ENCODE assay signal across 9 cellular contexts in the genomic region with DNA sequence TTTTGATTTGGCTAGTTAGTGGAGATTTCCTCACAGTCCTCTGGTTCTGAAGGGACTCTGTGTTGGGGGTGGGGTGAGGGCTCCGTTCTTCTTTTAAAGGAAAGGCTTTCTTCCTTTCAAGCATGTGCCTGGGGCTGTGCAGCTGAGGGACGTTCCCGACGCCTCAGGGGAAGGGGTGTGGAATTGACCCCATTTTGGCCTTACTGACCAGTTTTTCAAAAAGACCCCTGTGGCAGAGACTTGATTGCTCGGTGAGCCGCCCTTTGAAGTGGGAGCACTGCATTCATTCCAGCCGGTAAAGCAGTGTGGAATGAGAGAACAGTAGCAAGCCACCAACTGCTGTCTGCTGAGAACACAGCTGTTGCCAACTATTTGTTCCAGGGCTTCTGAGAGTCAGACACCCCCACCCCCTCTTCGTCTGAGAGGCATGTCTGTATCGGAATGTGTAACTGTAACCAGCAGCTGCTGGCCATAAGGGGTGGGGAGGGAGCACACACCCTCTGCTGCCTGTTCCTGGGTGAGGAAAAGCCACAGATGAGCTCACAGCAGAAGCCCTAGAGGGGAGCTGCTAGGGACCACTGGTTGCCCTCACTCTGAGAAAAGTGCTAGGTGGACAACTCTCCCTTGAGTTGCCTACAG. TPM values are rescaled to one million over a fixed set of nuclear protein-coding genes. Genes with fewer than 3 reads are reported as not detected.
DNase-seq lines count a peak whose midpoint lies in the region; ATAC-seq, FAIRE-seq and TF ChIP-seq lines count a peak whose summit lies in the region.
"Had no signal": no experiment of that assay in that cellular context is flagged by ENCODE, and none has a peak within 500 bp of the region (broad histone marks: within the 10 kb centered on the region; RNA-seq: fewer than 3 reads in every experiment).

No MANE protein-coding gene starts in this region.

- peak; percentile 17 to 66; a peak in 4 of 6 replicates for ATAC-seq in A549
- peak; percentile 46 to 51 for ATAC-seq in gastrocnemius medialis
- no peak for ATAC-seq in GM21717 (IDR thresholded peaks at IDR 0.05; ENCODE audit: unreplicated experiment)

- FAIRE-seq in A549 (lab: Jason Lieb, UNC) = no peak

- H3K27me3 ChIP-seq in HUES6 (ENCODE audit: control insufficient read depth, insufficient read depth, low read length) (no peaks in the 10 kb centered on the region), iPS-20b (ENCODE audit: insufficient read depth, low read length) (peaks cover 6% of the 10 kb centered on the region; the same call in 1 of the 2 replicates), gastrocnemius medialis (no peaks in the 10 kb centered on the region)

- no peak overlapping the region for H3K4me3 ChIP-seq in A549
- H3K4me3 ChIP-seq in HUES6 (ENCODE audit: low read depth, low read length) = peak overlapping the region; percentile 40
- H3K4me3 ChIP-seq in iPS-20b (ENCODE audit: low read length) = peak overlapping the region; percentile 40
- H3K4me3 ChIP-seq in gastrocnemius medialis = peak overlapping the region; percentile 65 to 78 (median 70)

- H3K36me3 ChIP-seq in HUES6 (ENCODE audit: control insufficient read depth, insufficient read depth, low read length) (no peaks in the 10 kb centered on the region), iPS-20b (ENCODE audit: insufficient read depth, low read depth, low read length) (no peaks in the 10 kb centered on the region), gastrocnemius medialis (no peaks in the 10 kb centered on the region)

- H3K27ac Mint-ChIP-seq in brain = peak overlapping the region; percentile 89 to 98 (median 97)

- H3K27ac ChIP-seq in A549 = no peak overlapping the region
- H3K27ac ChIP-seq in HUES6 (ENCODE audit: low read depth, low read length) = peak overlapping the region; percentile 91; the same call in 1 of the 2 replicates
- no peak overlapping the region for H3K27ac ChIP-seq in iPS-20b (ENCODE audit: low read length)
- H3K27ac ChIP-seq in gastrocnemius medialis = peak overlapping the region; percentile 91 to 100 (median 96)

- no peak for TF ChIP-seq EP300 in A549 (IDR thresholded peaks at IDR 0.05)

- intact Hi-C loops in gastrocnemius medialis (cut with DNase I; ENCODE audit: low total_unique reads) = loop anchor here (2.0 to 10.0 kb wide), 2 partner anchors 134 to 272 kb away; a partner anchor contains a TSS

- DNase-seq in A549 (ENCODE audit: low read depth in 1 of 2, low spot score in 1 of 2) (peak in 1 of 2 experiments; percentile 29), gastrocnemius medialis (peak; percentile 97 to 98), KBM-7 (no peak), NCI-H345 (lab: John Stamatoyannopoulos, UW) (no peak)

- CTCF ChIA-PET in A549 (lab: Yijun Ruan, JAX) = interaction anchor here (0.8 to 2.2 kb wide), 5 partner anchors 10 to 277 kb away, joined by 3 to 6 read pairs (median 3); no protein-coding TSS in a partner anchor

- H3K9ac ChIP-seq in HUES6 (ENCODE audit: low read length) = peak overlapping the region; percentile 84
- peak overlapping the region; percentile 66 for H3K9ac ChIP-seq in iPS-20b (ENCODE audit: low read depth, low read length)

- H3K9me3 Mint-ChIP-seq in brain = no peaks in the 10 kb centered on the region
- H3K9me3 Mint-ChIP-seq: central memory CD8-positive, alpha-beta T cell had no signal

- peaks cover 4% of the 10 kb centered on the region; the same call in 1 of the 3 replicates for H3K4me1 ChIP-seq in A549
- H3K4me1 ChIP-seq in HUES6 (ENCODE audit: control insufficient read depth, insufficient read depth, low read length) = peaks cover 61% of the 10 kb centered on the region
- H3K4me1 ChIP-seq in iPS-20b (ENCODE audit: insufficient read depth, low read length) = peaks cover 47% of the 10 kb centered on the region
- H3K4me1 ChIP-seq in gastrocnemius medialis = peaks cover 72 to 80% of the 10 kb centered on the region in 2 donors

- H3K27me3 Mint-ChIP-seq in brain = no peaks in the 10 kb centered on the region
- H3K27me3 Mint-ChIP-seq: central memory CD8-positive, alpha-beta T cell had no signal

- peaks cover 88% of the 10 kb centered on the region for H3K4me1 Mint-ChIP-seq in brain

- TF ChIP-seq POLR2A in A549 (IDR thresholded peaks at IDR 0.05; ENCODE audit: low read length) (no peak), gastrocnemius medialis (IDR thresholded peaks at IDR 0.05) (peak in 1 of 2 donors; percentile 90)

- H3K36me3 Mint-ChIP-seq in brain = peaks cover 17% of the 10 kb centered on the region

- TF ChIP-seq CTCF in A549 (IDR thresholded peaks at IDR 0.05) = no peak
- no peak for TF ChIP-seq CTCF in brain (conservative IDR thresholded peaks at IDR 0.05)
- peak in 1 of 5 experiments; percentile 8 for TF ChIP-seq CTCF in gastrocnemius medialis (IDR thresholded peaks at IDR 0.05 in 4 of 5, conservative IDR thresholded peaks at IDR 0.05 in 1 of 5)

- no peak overlapping the region for H3K4me2 ChIP-seq in A549

- POLR2A ChIA-PET in A549 (lab: Yijun Ruan, JAX) = interaction anchor here (0.9 to 1.3 kb wide), 2 partner anchors 10 to 33 kb away, joined by 5 to 10 read pairs; a partner anchor contains a TSS

- no peaks in the 10 kb centered on the region for H3K9me3 ChIP-seq in A549
- H3K9me3 ChIP-seq in HUES6 (ENCODE audit: control insufficient read depth, insufficient read depth, low read depth, low read length) = no peaks in the 10 kb centered on the region
- no peaks in the 10 kb centered on the region for H3K9me3 ChIP-seq in iPS-20b (ENCODE audit: insufficient read depth, low read depth, low read length)
- no peaks in the 10 kb centered on the region for H3K9me3 ChIP-seq in gastrocnemius medialis

- in situ Hi-C loops in gastrocnemius medialis (cut with MboI; ENCODE audit: low sequenced_read_pairs in 4 of 4) = no loop called here
- in situ Hi-C loops in KBM-7 (cut with MboI; ENCODE audit: low pct_unique_long_range_greater_than_20kb, low sequenced_read_pairs) = no loop called here

- H3K4me3 Mint-ChIP-seq in brain = peak overlapping the region; percentile 83 to 89 (median 85)
- H3K4me3 Mint-ChIP-seq: central memory CD8-positive, alpha-beta T cell had no signal

- no peak for TF ChIP-seq RAD21 in A549 (conservative IDR thresholded peaks at IDR 0.05 in 1 of 2, IDR thresholded peaks at IDR 0.05 in 1 of 2)

- WGBS in A549 (ENCODE audit: missing lambda C conversion rate) = 77% methylated on average over 9 of the region's 9 CpGs

TF ChIP-seq in A549, 52 proteins besides CTCF, POLR2A, EP300 and RAD21:
- TF ChIP-seq SMC3 (IDR thresholded peaks at IDR 0.05) (no peak), KDM5A (IDR thresholded peaks at IDR 0.05) (no peak), HEYL (CRISPR knock-in tag; IDR thresholded peaks at IDR 0.05) (no peak), SREBF2 (IDR thresholded peaks at IDR 0.05) (no peak), NPAS2 (CRISPR knock-in tag; IDR thresholded peaks at IDR 0.05; ENCODE audit: borderline replicate concordance) (no peak), HOXB5 (CRISPR knock-in tag; IDR thresholded peaks at IDR 0.05) (no peak), ZC3H11A (IDR thresholded peaks at IDR 0.05) (no peak), ESRRA (IDR thresholded peaks at IDR 0.05; ENCODE audit: borderline replicate concordance, low read length) (no peak)
- TF ChIP-seq, protein P1, sequence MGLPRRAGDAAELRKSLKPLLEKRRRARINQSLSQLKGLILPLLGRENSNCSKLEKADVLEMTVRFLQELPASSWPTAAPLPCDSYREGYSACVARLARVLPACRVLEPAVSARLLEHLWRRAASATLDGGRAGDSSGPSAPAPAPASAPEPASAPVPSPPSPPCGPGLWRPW (IDR thresholded peaks at IDR 0.05) = no peak
- TF ChIP-seq, protein P2, sequence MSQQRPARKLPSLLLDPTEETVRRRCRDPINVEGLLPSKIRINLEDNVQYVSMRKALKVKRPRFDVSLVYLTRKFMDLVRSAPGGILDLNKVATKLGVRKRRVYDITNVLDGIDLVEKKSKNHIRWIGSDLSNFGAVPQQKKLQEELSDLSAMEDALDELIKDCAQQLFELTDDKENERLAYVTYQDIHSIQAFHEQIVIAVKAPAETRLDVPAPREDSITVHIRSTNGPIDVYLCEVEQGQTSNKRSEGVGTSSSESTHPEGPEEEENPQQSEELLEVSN (IDR thresholded peaks at IDR 0.05; ENCODE audit: borderline replicate concordance, low read depth) = no peak
- TF ChIP-seq, protein P3, sequence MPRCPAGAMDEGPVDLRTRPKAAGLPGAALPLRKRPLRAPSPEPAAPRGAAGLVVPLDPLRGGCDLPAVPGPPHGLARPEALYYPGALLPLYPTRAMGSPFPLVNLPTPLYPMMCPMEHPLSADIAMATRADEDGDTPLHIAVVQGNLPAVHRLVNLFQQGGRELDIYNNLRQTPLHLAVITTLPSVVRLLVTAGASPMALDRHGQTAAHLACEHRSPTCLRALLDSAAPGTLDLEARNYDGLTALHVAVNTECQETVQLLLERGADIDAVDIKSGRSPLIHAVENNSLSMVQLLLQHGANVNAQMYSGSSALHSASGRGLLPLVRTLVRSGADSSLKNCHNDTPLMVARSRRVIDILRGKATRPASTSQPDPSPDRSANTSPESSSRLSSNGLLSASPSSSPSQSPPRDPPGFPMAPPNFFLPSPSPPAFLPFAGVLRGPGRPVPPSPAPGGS (IDR thresholded peaks at IDR 0.05) = no peak
TF ChIP-seq in A549: peak in this region for 0.

RNA-seq across cellular contexts. Expression of a gene that starts 33.1 kb away (rescaled TPM):
- polyA plus RNA-seq in A549 (2011; rRNA removed) = 23.5 and 25.1 TPM in 2 replicates
- 14.2 and 20.7 TPM in 2 replicates for polyA plus RNA-seq in A549 (2012; cell fraction: cytosol; rRNA removed)
- 10.9 and 11.9 TPM in 2 replicates for polyA plus RNA-seq in A549 (2012; cell fraction: nucleus; rRNA removed)
- polyA plus RNA-seq in A549 (2017; fragmentation: RNase III; extraction: RNeasy Plus Mini Kit Qiagen cat#74134 plus additional on column Dnase treatment) = 17.4 to 20.7 TPM (median 19.8 TPM) in 3 replicates
- polyA minus RNA-seq in A549 (2011; rRNA and poly(A)+ RNA removed) = 44.6 and 50.3 TPM in 2 replicates
- polyA plus RNA-seq in brain (ENCODE audit: insufficient read depth, low read depth, low replicate concordance) = 23.8 TPM
- total RNA-seq in gastrocnemius medialis = 100 to 1,000 TPM; 103 to 204 (median 145) TPM

Comparison
In these comparisons a context has a peak if more than half of its experiments do, and no peak if none do; other contexts are left out.
1. DNase-seq: peak in gastrocnemius medialis (2 of 2); none in KBM-7 (single experiment) and NCI-H345 (single experiment).
2. H3K27ac ChIP-seq: peak in HUES6 (single experiment) and gastrocnemius medialis (4 of 4); none in A549 (0 of 2) and iPS-20b (single experiment).